Comparison of ENCODE assay signal across 25 cellular contexts in genomic region chr13:74708629-74709028, GRCh38.
"Had no signal": no experiment of that assay in that cellular context is flagged by ENCODE, and none has a peak within 500 bp of the region (broad histone marks: within the 10 kb centered on the region; RNA-seq: fewer than 3 reads in every experiment).

No MANE protein-coding gene starts in this region.

- H3K9me3 Mint-ChIP-seq: stimulated activated naive B cell treated with anti-CD40 and anti-IgM and Interleukin-4, amounts not matched to agents 10 μg/mL and 1 μg/mL and 100 μg/mL, for 72 hours had no signal

- H3K27ac Mint-ChIP-seq: naive thymus-derived CD4-positive, alpha-beta T cell; natural killer cell treated with Interleukin-12 subunit alpha and Interleukin-12 subunit beta and Interleukin-15 and Interleukin-18, amount 100 ng/mL, for 72 hours; progenitor cell of endocrine pancreas; stimulated activated naive B cell treated with anti-CD40 and anti-IgM and Interleukin-4, amounts not matched to agents 10 μg/mL and 1 μg/mL and 100 μg/mL, for 72 hours had no signal

- H3K4me3 Mint-ChIP-seq: naive thymus-derived CD4-positive, alpha-beta T cell; natural killer cell treated with Interleukin-12 subunit alpha and Interleukin-12 subunit beta and Interleukin-15 and Interleukin-18, amount 100 ng/mL, for 72 hours; stimulated activated naive B cell treated with anti-CD40 and anti-IgM and Interleukin-4, amounts not matched to agents 10 μg/mL and 1 μg/mL and 100 μg/mL, for 72 hours had no signal

- ATAC-seq: mucosa of descending colon; naive thymus-derived CD4-positive, alpha-beta T cell; natural killer cell treated with Interleukin-12 subunit alpha and Interleukin-12 subunit beta and Interleukin-15 and Interleukin-18, amount 100 ng/mL, for 72 hours; right lobe of liver; stimulated activated naive B cell treated with anti-CD40 and anti-IgM and Interleukin-4, amounts not matched to agents 10 μg/mL and 1 μg/mL and 100 μg/mL, for 72 hours; stimulated activated naive CD8-positive, alpha-beta T cell treated with anti-CD3 and anti-CD28 coated beads, Interleukin-15, Interleukin-2, amounts not matched to agents 100 U/mL and 50 U/mL, for 24 hours had no signal

- H3K9ac ChIP-seq: parathyroid adenoma had no signal

- H2AFZ ChIP-seq: parathyroid adenoma had no signal

- H3K27ac ChIP-seq: left ventricle myocardium inferior, parathyroid adenoma, right atrium auricular region, right lobe of liver, skin epidermis, stomach, testis, thyroid gland, transverse colon, upper lobe of left lung, vagina had no signal

- H3K79me2 ChIP-seq: parathyroid adenoma had no signal

- H3K27me3 Mint-ChIP-seq: progenitor cell of endocrine pancreas; stimulated activated naive B cell treated with anti-CD40 and anti-IgM and Interleukin-4, amounts not matched to agents 10 μg/mL and 1 μg/mL and 100 μg/mL, for 72 hours had no signal

- H3K36me3 Mint-ChIP-seq: naive thymus-derived CD4-positive, alpha-beta T cell; natural killer cell treated with Interleukin-12 subunit alpha and Interleukin-12 subunit beta and Interleukin-15 and Interleukin-18, amount 100 ng/mL, for 72 hours; stimulated activated naive B cell treated with anti-CD40 and anti-IgM and Interleukin-4, amounts not matched to agents 10 μg/mL and 1 μg/mL and 100 μg/mL, for 72 hours had no signal

- H3K27me3 ChIP-seq: right atrium auricular region, right lobe of liver, stomach, testis, thyroid gland, transverse colon, upper lobe of left lung, vagina had no signal

- H3K4me3 ChIP-seq: left ventricle myocardium inferior, lung, mucosa of descending colon, right atrium auricular region, right lobe of liver, skin epidermis, stomach, testis, thyroid gland, transverse colon, upper lobe of left lung, vagina had no signal

- H3K4me1 ChIP-seq: left ventricle myocardium inferior, parathyroid adenoma, right atrium auricular region, right lobe of liver, stomach, testis, thyroid gland, transverse colon, upper lobe of left lung, vagina had no signal

- DNase-seq: islet precursor cell; left ventricle myocardium inferior; midbrain; mucosa of descending colon; naive thymus-derived CD4-positive, alpha-beta T cell; nucleus accumbens; right lobe of liver; stimulated activated CD4-positive, alpha-beta T cell treated with anti-CD3 and anti-CD28 coated beads, Interleukin-12 subunit alpha, Interleukin-12 subunit beta, amount 100 ng/mL, for 4 hours; stimulated activated CD4-positive, alpha-beta T cell treated with anti-CD3 and anti-CD28 coated beads, Interleukin-15, amount 100 ng/mL, for 24 hours; stimulated activated CD4-positive, alpha-beta T cell treated with anti-CD3 and anti-CD28 coated beads, Interleukin-2, amount 100 ng/mL, for 24 hours; stimulated activated CD4-positive, alpha-beta T cell treated with anti-CD3 and anti-CD28 coated beads, Interleukin-4, amount 100 ng/mL, for 1 hour; stimulated activated naive B cell treated with anti-CD40 and anti-IgM and Interleukin-4, amounts not matched to agents 10 μg/mL and 1 μg/mL and 100 μg/mL, for 72 hours; stimulated activated naive CD8-positive, alpha-beta T cell treated with anti-CD3 and anti-CD28 coated beads, Interleukin-15, Interleukin-2, amounts not matched to agents 100 U/mL and 50 U/mL, for 24 hours; stomach; testis; thyroid gland; transverse colon; upper lobe of left lung had no signal

- H3K4me1 Mint-ChIP-seq: stimulated activated naive B cell treated with anti-CD40 and anti-IgM and Interleukin-4, amounts not matched to agents 10 μg/mL and 1 μg/mL and 100 μg/mL, for 72 hours had no signal

- H3K9me3 ChIP-seq: left ventricle myocardium inferior, mucosa of descending colon, right atrium auricular region, right lobe of liver, stomach, testis, thyroid gland, transverse colon, upper lobe of left lung, vagina had no signal

- H3K36me3 ChIP-seq: left ventricle myocardium inferior, right atrium auricular region, right lobe of liver, stomach, thyroid gland, transverse colon, upper lobe of left lung, vagina had no signal
